ENCODE assay signal across 16 cellular contexts in the genomic region with DNA sequence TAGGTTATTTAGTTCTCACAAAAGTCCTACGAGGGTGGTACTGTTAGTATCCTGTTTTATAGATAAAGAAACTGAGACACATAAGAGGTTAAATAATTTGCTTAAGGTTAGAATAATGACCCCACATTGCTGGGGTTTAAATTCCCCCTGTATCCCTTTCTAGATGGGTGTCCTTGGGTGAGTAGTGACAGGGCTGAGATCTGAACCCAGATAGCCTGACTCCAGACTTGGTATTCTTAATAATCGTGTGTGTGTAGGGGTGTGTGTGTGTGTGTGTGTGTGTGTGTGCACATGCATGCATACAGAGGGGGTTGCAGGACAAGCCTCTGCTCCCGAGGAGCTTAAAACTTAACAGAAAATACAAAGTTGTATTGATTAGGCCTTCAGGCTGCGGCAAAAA.
A peak's percentile ranks its signal among the peaks of the same experiment; 100 is the strongest.
DNase-seq lines count a peak whose midpoint lies in the region; TF ChIP-seq lines count a peak whose summit lies in the region.
"Had no signal": no experiment of that assay in that cellular context is flagged by ENCODE, and none has a peak within 500 bp of the region (broad histone marks: within the 10 kb centered on the region; RNA-seq: fewer than 3 reads in every experiment).

No MANE protein-coding gene starts in this region.

- H3K27me3 Mint-ChIP-seq in nephron progenitor cell (ENCODE audit: low read depth, poor library complexity) (peaks cover 15% of the 10 kb centered on the region), Calu3 (ENCODE audit: unreplicated experiment) (peaks cover 52% of the 10 kb centered on the region)

- H3K27ac Mint-ChIP-seq in nephron progenitor cell = peak overlapping the region; percentile 52
- no peak overlapping the region for H3K27ac Mint-ChIP-seq in Calu3 (ENCODE audit: unreplicated experiment)
- H3K27ac Mint-ChIP-seq: CD4-positive, alpha-beta memory T cell had no signal

- no peaks in the 10 kb centered on the region for H3K36me3 Mint-ChIP-seq in nephron progenitor cell (ENCODE audit: low read depth)
- no peaks in the 10 kb centered on the region for H3K36me3 Mint-ChIP-seq in Calu3 (ENCODE audit: insufficient read depth, unreplicated experiment)

- H3K9me3 ChIP-seq in BE2C = no peaks in the 10 kb centered on the region

- no peak overlapping the region for H3K4me3 Mint-ChIP-seq in nephron progenitor cell
- H3K4me3 Mint-ChIP-seq in Calu3 (ENCODE audit: low read depth, unreplicated experiment) = no peak overlapping the region
- H3K4me3 Mint-ChIP-seq: CD4-positive, alpha-beta memory T cell had no signal

- no peak for TF ChIP-seq CTCF in BE2C (IDR thresholded peaks at IDR 0.05; ENCODE audit: low read depth, low read length)
- no peak for TF ChIP-seq CTCF in nephron progenitor cell (IDR thresholded peaks at IDR 0.05)
- TF ChIP-seq CTCF in Calu3 (IDR thresholded peaks at IDR 0.05; ENCODE audit: unreplicated experiment) = no peak

- DNase-seq in NCI-H146 (lab: John Stamatoyannopoulos, UW) (peak; percentile 17), NCI-H146 treated with DMSO at 0.1 percent for 48 hours (lab: John Stamatoyannopoulos, UW; ENCODE audit: unreplicated experiment) (no peak), BE2C (peak; percentile 65), SK-N-DZ (ENCODE audit: low spot score) (peak; percentile 56), nephron progenitor cell (no peak), AG08396 (ENCODE audit: low spot score) (no peak), Calu3 (no peak)
- DNase-seq: AML-193; C1 segment of cervical spinal cord; CD4-positive, alpha-beta memory T cell; COR-L47; DMS153; DND-41; GM23248; H7; HCEC 1CT had no signal

- intact Hi-C loops in Calu3 (cut with micrococcal nuclease; ENCODE audit: unreplicated experiment) = no loop called here

- peaks cover 14% of the 10 kb centered on the region for H3K4me1 Mint-ChIP-seq in nephron progenitor cell
- no peaks in the 10 kb centered on the region for H3K4me1 Mint-ChIP-seq in Calu3 (ENCODE audit: low read depth, unreplicated experiment)
- H3K4me1 Mint-ChIP-seq: CD4-positive, alpha-beta memory T cell had no signal

- H3K4me3 ChIP-seq in BE2C (ENCODE audit: low read depth, low read length) = no peak overlapping the region
- H3K4me3 ChIP-seq: GM23248 had no signal

- CTCF ChIA-PET in Calu3 (lab: Charles Lee) = no interaction called here

- peaks cover 26% of the 10 kb centered on the region for H3K4me1 ChIP-seq in BE2C

- no peaks in the 10 kb centered on the region for H3K36me3 ChIP-seq in BE2C

- no peaks in the 10 kb centered on the region for H3K27me3 ChIP-seq in BE2C

- no TSS peak for BruUV-seq in Calu3 (replicated peaks; lab: Mats Ljungman, UMichigan)

- peaks cover 1% of the 10 kb centered on the region for H3K9me3 Mint-ChIP-seq in nephron progenitor cell
- H3K9me3 Mint-ChIP-seq in Calu3 (ENCODE audit: low read depth, unreplicated experiment) = peaks cover 3% of the 10 kb centered on the region

Comparison
In these comparisons a context has a peak if more than half of its experiments do, and no peak if none do; other contexts are left out.
1. DNase-seq: peak in NCI-H146 (single experiment), BE2C (single experiment) and SK-N-DZ (single experiment); none in NCI-H146 treated with DMSO at 0.1 percent for 48 hours (single experiment), nephron progenitor cell (single experiment), AG08396 (single experiment) and Calu3 (single experiment).